In the genomic region with DNA sequence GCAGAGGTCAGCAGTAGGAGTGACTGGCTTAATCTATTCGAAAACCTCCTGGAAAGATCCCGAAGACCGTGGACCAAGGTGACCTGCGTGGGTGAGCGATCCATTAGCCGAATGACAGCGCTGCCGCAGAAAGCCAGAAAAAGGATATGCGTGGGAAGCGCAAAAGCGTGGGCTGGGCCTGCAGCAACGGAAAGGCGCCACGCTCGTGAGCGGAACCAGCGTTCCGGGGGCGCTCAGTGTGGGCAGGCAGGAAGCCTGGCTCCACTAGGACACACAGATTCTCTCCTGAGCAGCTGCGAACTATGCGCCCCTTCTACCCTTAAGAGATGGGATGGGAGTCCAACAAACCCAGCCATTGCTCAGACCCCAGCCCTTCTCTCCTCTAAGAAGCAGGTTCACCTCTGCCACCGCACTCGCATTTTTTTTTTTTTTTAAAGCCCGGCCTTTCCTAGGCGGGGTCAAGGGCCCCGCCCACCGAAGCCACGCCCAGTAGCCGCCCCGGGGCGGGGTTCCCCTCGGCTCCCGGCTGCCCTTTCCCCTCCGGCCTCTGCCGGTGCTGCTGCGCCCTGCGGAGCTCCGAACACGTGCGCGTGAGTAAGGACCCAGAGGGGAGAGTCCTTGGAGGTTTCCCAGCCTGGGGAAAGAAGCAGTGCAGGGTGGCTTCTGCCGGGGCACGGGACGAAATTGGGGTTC, we compare ENCODE assay signal across 8 cellular contexts.
DNase-seq lines count a peak whose midpoint lies in the region; ATAC-seq lines count a peak whose summit lies in the region.

No MANE protein-coding gene starts in this region.

- ATAC-seq in GM18520 (IDR thresholded peaks at IDR 0.05; ENCODE audit: unreplicated experiment), result peak; percentile 82
- peak; percentile 82 for ATAC-seq in HG03045 (IDR thresholded peaks at IDR 0.05; ENCODE audit: unreplicated experiment)

- DNase-seq in AG08396 (ENCODE audit: low spot score) (peak; percentile 95), NCI-H2227 (lab: John Stamatoyannopoulos, UW; ENCODE audit: unreplicated experiment) (peak; percentile 86), cerebellar cortex (ENCODE audit: low spot score) (peak; percentile 83), kidney tubule cell (ENCODE audit: low spot score) (peak; percentile 94)
- peak; percentile 67 for DNase-seq in activated CD4-positive, CD25-positive, alpha-beta regulatory T cell treated with anti-CD3 and anti-CD28 coated beads, Interleukin-2, amount 50 U/mL, for 16 hours (ENCODE audit: low read depth, low spot score)
- DNase-seq in stimulated activated CD4-positive, alpha-beta T cell treated with anti-CD3 and anti-CD28 coated beads, Interleukin-1b, Interleukin-23, amount 100 ng/mL, for 1 hour (ENCODE audit: low read depth in 2 of 2), result peak; percentile 63 to 84

Comparison
In these comparisons a context has a peak if more than half of its experiments do, and no peak if none do; other contexts are left out.
1. Peak in every context shown above with its lines: DNase-seq and ATAC-seq.